Comparison of ENCODE assay signal across 9 cellular contexts in genomic region chr6:30915591-30915946, GRCh38. TPM values are rescaled to one million over a fixed set of nuclear protein-coding genes. Genes with fewer than 3 reads are reported as not detected.
A peak's percentile ranks its signal among the peaks of the same experiment; 100 is the strongest.
DNase-seq lines count a peak whose midpoint lies in the region; ATAC-seq, FAIRE-seq and TF ChIP-seq lines count a peak whose summit lies in the region.
"Had no signal": no experiment of that assay in that cellular context is flagged by ENCODE, and none has a peak within 500 bp of the region (broad histone marks: within the 10 kb centered on the region; RNA-seq: fewer than 3 reads in every experiment).

No MANE protein-coding gene starts in this region.

- no peaks in the 10 kb centered on the region for H3K27me3 ChIP-seq in prostate gland (replicated peaks; ENCODE audit: insufficient read depth)
- H3K27me3 ChIP-seq: SJSA1 had no signal

- H3K27ac Mint-ChIP-seq in activated naive CD8-positive, alpha-beta T cell treated with anti-CD3 and anti-CD28 coated beads, Interleukin-2, amount 10 ng/mL, durations not matched to agents 7 days and 5 days = peak overlapping the region; percentile 62

- H3K4me3 Mint-ChIP-seq in activated naive CD8-positive, alpha-beta T cell treated with anti-CD3 and anti-CD28 coated beads, Interleukin-2, amount 10 ng/mL, durations not matched to agents 7 days and 5 days = peak overlapping the region; percentile 98

- no peaks in the 10 kb centered on the region for H3K27me3 Mint-ChIP-seq in activated naive CD8-positive, alpha-beta T cell treated with anti-CD3 and anti-CD28 coated beads, Interleukin-2, amount 10 ng/mL, durations not matched to agents 7 days and 5 days

- H3K9me3 ChIP-seq in prostate gland = no peaks in the 10 kb centered on the region
- H3K9me3 ChIP-seq: SJSA1 had no signal

- DNase-seq in C1 segment of cervical spinal cord (lab: John Stamatoyannopoulos, UW) = peak in 11 of 14 donors; percentile 18 to 70 (median 46)
- DNase-seq in GM19239 (ENCODE audit: insufficient read length, low spot score) = peak; percentile 64
- DNase-seq in NCI-H526 (lab: John Stamatoyannopoulos, UW) = peak; percentile 33 to 72
- no peak for DNase-seq in activated naive CD8-positive, alpha-beta T cell treated with anti-CD3 and anti-CD28 coated beads, Interleukin-2, amount 10 ng/mL, durations not matched to agents 7 days and 5 days
- DNase-seq in Right ventricle myocardium superior = peak; percentile 44
- DNase-seq in prostate gland (ENCODE audit: low spot score) = peak; percentile 26

- peaks cover 17% of the 10 kb centered on the region for H3K36me3 Mint-ChIP-seq in activated naive CD8-positive, alpha-beta T cell treated with anti-CD3 and anti-CD28 coated beads, Interleukin-2, amount 10 ng/mL, durations not matched to agents 7 days and 5 days

- no peaks in the 10 kb centered on the region for H3K9me3 Mint-ChIP-seq in activated naive CD8-positive, alpha-beta T cell treated with anti-CD3 and anti-CD28 coated beads, Interleukin-2, amount 10 ng/mL, durations not matched to agents 7 days and 5 days

- peaks cover 11% of the 10 kb centered on the region for H3K4me1 ChIP-seq in prostate gland (replicated peaks)

- FAIRE-seq in GM19239 (lab: Jason Lieb, UNC) = peak; percentile 76

- peaks cover 0 to 11% of the 10 kb centered on the region in 2 donors for H3K36me3 ChIP-seq in prostate gland

- ATAC-seq in activated naive CD8-positive, alpha-beta T cell treated with anti-CD3 and anti-CD28 coated beads, Interleukin-2, amount 10 ng/mL, durations not matched to agents 7 days and 5 days (ENCODE audit: low read depth) = no peak
- ATAC-seq in Right ventricle myocardium superior (ENCODE audit: poor library complexity) (peak; percentile 60), GM21447 (IDR thresholded peaks at IDR 0.05; ENCODE audit: unreplicated experiment) (no peak), GM19035 (IDR thresholded peaks at IDR 0.05; ENCODE audit: unreplicated experiment) (no peak)

- TF ChIP-seq POLR2A in prostate gland (IDR thresholded peaks at IDR 0.05) = no peak

- H3K4me1 Mint-ChIP-seq in activated naive CD8-positive, alpha-beta T cell treated with anti-CD3 and anti-CD28 coated beads, Interleukin-2, amount 10 ng/mL, durations not matched to agents 7 days and 5 days = peaks cover 24% of the 10 kb centered on the region

- POLR2A ChIA-PET in activated naive CD8-positive, alpha-beta T cell treated with anti-CD3 and anti-CD28 coated beads, Interleukin-2, amount 10 ng/mL, durations not matched to agents 7 days and 5 days (lab: Charles Lee) = interaction anchor here (0.5 to 2.9 kb wide), 4 partner anchors 86 to 185 kb away, joined by 3 to 13 read pairs (median 4); no protein-coding TSS in a partner anchor

- intact Hi-C loops in Right ventricle myocardium superior (cut with DNase I) = loop anchor here (5.0 to 10.0 kb wide), 2 partner anchors 129 to 152 kb away; no protein-coding TSS in a partner anchor
- intact Hi-C loops in prostate gland (cut with DNase I) = loop anchor here (5.0 kb wide), 1 partner anchor 162 kb away; no protein-coding TSS in a partner anchor

- 30% methylated on average over 5 of the region's 5 CpGs for WGBS in prostate gland

- H3K27ac ChIP-seq in prostate gland = peak overlapping the region; percentile 91 to 92
- H3K27ac ChIP-seq: SJSA1 had no signal

- TF ChIP-seq CTCF in prostate gland (IDR thresholded peaks at IDR 0.05) = peak in 3 of 4 experiments; percentile 45 to 74 (median 61)

- no peak overlapping the region for H3K4me3 ChIP-seq in prostate gland
- H3K4me3 ChIP-seq: SJSA1 had no signal

RNA-seq across cellular contexts. Expression of gene VARS2, which starts 1.5 kb away (rescaled TPM):
- 10 to 100 TPM; 38.0 to 43.1 TPM for total RNA-seq in activated naive CD8-positive, alpha-beta T cell treated with anti-CD3 and anti-CD28 coated beads, Interleukin-2, amount 10 ng/mL, durations not matched to agents 7 days and 5 days
- 17.2 TPM for total RNA-seq in Right ventricle myocardium superior
- total RNA-seq in prostate gland = 10 to 100 TPM; 15.8 to 27.0 TPM

RNA-seq across cellular contexts. Expression of gene GTF2H4, which starts 7.6 kb away (rescaled TPM):
- total RNA-seq in activated naive CD8-positive, alpha-beta T cell treated with anti-CD3 and anti-CD28 coated beads, Interleukin-2, amount 10 ng/mL, durations not matched to agents 7 days and 5 days = 10 to 100 TPM; 26.7 to 36.2 TPM
- total RNA-seq in Right ventricle myocardium superior (23.6 TPM), prostate gland (10 to 100 TPM; 19.0 to 26.2 TPM)

RNA-seq across cellular contexts. Expression of gene SFTA2, which starts 16.4 kb away (rescaled TPM):
- not detected for total RNA-seq in activated naive CD8-positive, alpha-beta T cell treated with anti-CD3 and anti-CD28 coated beads, Interleukin-2, amount 10 ng/mL, durations not matched to agents 7 days and 5 days
- total RNA-seq in Right ventricle myocardium superior = not detected
- not detected for total RNA-seq in prostate gland
- total RNA-seq: SJSA1 had no signal

RNA-seq across cellular contexts. Expression of gene MUCL3, which starts 25.2 kb away (rescaled TPM):
- not detected for total RNA-seq in activated naive CD8-positive, alpha-beta T cell treated with anti-CD3 and anti-CD28 coated beads, Interleukin-2, amount 10 ng/mL, durations not matched to agents 7 days and 5 days
- total RNA-seq in Right ventricle myocardium superior (not detected), prostate gland (not detected)
- total RNA-seq: SJSA1 had no signal

RNA-seq across cellular contexts. Expression of gene DDR1, which starts 31.2 kb away (rescaled TPM):
- total RNA-seq in activated naive CD8-positive, alpha-beta T cell treated with anti-CD3 and anti-CD28 coated beads, Interleukin-2, amount 10 ng/mL, durations not matched to agents 7 days and 5 days = 10 to 100 TPM; 10.9 to 11.3 TPM
- 23.2 TPM for total RNA-seq in Right ventricle myocardium superior
- 100 to 1,000 TPM; 178 to 182 TPM for total RNA-seq in prostate gland
